Comparison of ENCODE assay signal across 8 cellular contexts in the genomic region with DNA sequence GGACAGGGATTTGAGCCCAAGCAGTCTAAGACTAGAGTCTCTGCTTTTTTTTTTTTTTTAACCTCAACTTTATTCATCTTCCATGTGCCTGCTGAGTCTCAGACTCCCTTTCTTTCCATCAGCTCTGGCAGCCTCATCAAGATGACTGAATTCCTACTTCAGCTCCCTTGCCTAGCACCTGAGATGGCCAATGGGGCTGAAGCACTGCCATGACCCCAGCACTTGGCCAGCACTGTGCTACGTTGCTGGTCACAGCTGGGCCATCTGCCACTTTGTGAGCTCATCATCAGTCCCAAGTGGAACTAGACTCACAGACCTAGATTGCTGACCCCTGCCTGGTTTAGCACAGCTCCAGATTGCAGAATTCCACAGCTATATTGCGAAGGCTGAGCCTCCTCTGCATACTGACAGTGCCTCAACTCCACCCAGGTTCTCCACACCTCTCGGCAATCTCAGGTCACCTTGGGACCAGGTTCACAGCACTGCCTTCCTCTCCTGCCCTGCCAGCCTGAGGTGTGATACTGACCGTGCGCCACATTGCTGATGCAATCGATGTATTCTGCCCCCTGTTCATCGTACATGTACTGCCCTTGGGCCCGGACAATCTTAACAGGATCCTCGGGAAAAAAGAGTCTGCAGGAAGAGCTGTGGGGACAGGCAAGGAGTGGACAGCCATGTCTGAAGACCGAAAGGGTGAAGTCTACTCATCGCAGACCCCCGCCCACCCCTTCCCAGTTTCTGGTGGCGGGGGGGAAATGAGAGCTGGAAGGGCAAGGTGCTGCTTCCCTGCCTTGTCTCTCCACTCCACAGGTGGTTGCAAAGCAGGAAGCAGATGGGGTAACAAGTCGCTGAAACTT. TPM values are rescaled to one million over a fixed set of nuclear protein-coding genes. Genes with fewer than 3 reads are reported as not detected.
DNase-seq lines count a peak whose midpoint lies in the region; ATAC-seq and TF ChIP-seq lines count a peak whose summit lies in the region.

No MANE protein-coding gene starts in this region.

- no peak for TF ChIP-seq POLR2A in lower leg skin (IDR thresholded peaks at IDR 0.05)

- WGBS in lower leg skin, 2 donors = 60 to 65% methylated on average over 14 of the region's 14 CpGs

- H3K27me3 ChIP-seq in osteoblast (ENCODE audit: insufficient read depth, low read length) = no peaks in the 10 kb centered on the region

- peak overlapping the region; percentile 76 for H3K27ac ChIP-seq in osteoblast (ENCODE audit: low read depth, low read length)

- no peaks in the 10 kb centered on the region for H3K9me3 ChIP-seq in osteoblast (ENCODE audit: low read depth, low read length)

- peaks cover 6% of the 10 kb centered on the region for H3K9me3 Mint-ChIP-seq in Calu3 (ENCODE audit: low read depth, unreplicated experiment)

- H4K20me1 ChIP-seq in osteoblast (ENCODE audit: insufficient read depth, low read length) = peaks cover 19% of the 10 kb centered on the region

- peak overlapping the region; percentile 91 for H3K4me3 ChIP-seq in osteoblast (ENCODE audit: insufficient read depth, low read length)
- H3K4me3 ChIP-seq in lower leg skin (ENCODE audit: low read depth, poor library complexity, severe bottlenecking) = no peak overlapping the region

- H3K4me2 ChIP-seq in osteoblast (ENCODE audit: insufficient read depth, low read length) = peak overlapping the region; percentile 81

- CTCF ChIA-PET in Calu3 (lab: Charles Lee) = interaction anchor here (1.7 kb wide), 1 partner anchor 24 kb away, joined by 4 read pairs; no protein-coding TSS in a partner anchor

- peaks cover 20% of the 10 kb centered on the region for H3K4me1 ChIP-seq in osteoblast (ENCODE audit: insufficient read depth, low read length)

- H2AFZ ChIP-seq in osteoblast (ENCODE audit: low read length) = no peak overlapping the region

- peaks cover 20% of the 10 kb centered on the region for H3K36me3 ChIP-seq in osteoblast (ENCODE audit: insufficient read depth, low read length)

- H3K27me3 Mint-ChIP-seq in Calu3 (ENCODE audit: unreplicated experiment) = no peaks in the 10 kb centered on the region

- BruUV-seq in Calu3 (replicated peaks; lab: Mats Ljungman, UMichigan) = TSS peak; percentile 21

- peaks cover 39% of the 10 kb centered on the region for H3K4me1 Mint-ChIP-seq in Calu3 (ENCODE audit: low read depth, unreplicated experiment)

- H3K4me3 Mint-ChIP-seq in Calu3 (ENCODE audit: low read depth, unreplicated experiment) = peak overlapping the region; percentile 84

- no peak for DNase-seq in Calu3
- DNase-seq in RPMI7951 (ENCODE audit: low read depth) = peak; percentile 26
- DNase-seq in fibroblast of gingiva (ENCODE audit: low read depth) = peak; percentile 83
- DNase-seq in osteoblast (ENCODE audit: insufficient read length, low spot score, missing footprints) = peak; percentile 95
- DNase-seq in stimulated activated naive CD4-positive, alpha-beta T cell (lab: John Stamatoyannopoulos, UW) = no peak
- DNase-seq in lower leg skin (ENCODE audit: low spot score in 2 of 2) = no peak
- no peak for DNase-seq in NCI-H1417 treated with DMSO at 0.1 percent for 48 hours (lab: John Stamatoyannopoulos, UW)

- no peak for TF ChIP-seq CTCF in Calu3 (IDR thresholded peaks at IDR 0.05; ENCODE audit: unreplicated experiment)
- no peak for TF ChIP-seq CTCF in osteoblast (IDR thresholded peaks at IDR 0.05; ENCODE audit: extremely low read depth, low read depth, low read length)
- TF ChIP-seq CTCF in lower leg skin (IDR thresholded peaks at IDR 0.05) = no peak

- intact Hi-C loops in Calu3 (cut with micrococcal nuclease; ENCODE audit: unreplicated experiment) = no loop called here
- intact Hi-C loops in lower leg skin (cut with DNase I; ENCODE audit: low total_unique reads) = no loop called here

- H3K27ac Mint-ChIP-seq in Calu3 (ENCODE audit: unreplicated experiment) = peak overlapping the region; percentile 90

- H3K36me3 Mint-ChIP-seq in Calu3 (ENCODE audit: insufficient read depth, unreplicated experiment) = peaks cover 70% of the 10 kb centered on the region

- peaks cover 48% of the 10 kb centered on the region for H3K79me2 ChIP-seq in osteoblast (ENCODE audit: insufficient read depth, low read length)

- ATAC-seq in GM18870 (IDR thresholded peaks at IDR 0.05; ENCODE audit: unreplicated experiment) = no peak

RNA-seq across cellular contexts. Expression of a gene that starts 1.5 kb away (rescaled TPM):
- total RNA-seq in Calu3 (2022) (87.5 and 96.7 TPM in 2 replicates), osteoblast (35.1 and 36.5 TPM in 2 replicates), lower leg skin (10 to 100 TPM; 29.3 to 45.7 (median 31.8) TPM)
- total RNA-seq in RPMI7951 (2014; rRNA removed; shearing (Covaris generic)) = 6.5 and 7.6 TPM in 2 replicates

RNA-seq across cellular contexts. Expression of a gene that starts 26.8 kb away (rescaled TPM):
- total RNA-seq in Calu3 (2022) = 306 and 314 TPM in 2 replicates
- 56.8 and 57.6 TPM in 2 replicates for total RNA-seq in RPMI7951 (2014; rRNA removed; shearing (Covaris generic))
- total RNA-seq in osteoblast = 40.9 and 42.4 TPM in 2 replicates
- 100 to 1,000 TPM in 2 of 4 donors, 10 to 100 TPM in 2; 76.4 to 124 (median 102) TPM for total RNA-seq in lower leg skin

RNA-seq across cellular contexts. Expression of a gene that starts 43.9 kb away (rescaled TPM):
- total RNA-seq in Calu3 (2022) = not detected in 2 replicates
- not detected in 2 replicates for total RNA-seq in RPMI7951 (2014; rRNA removed; shearing (Covaris generic))
- total RNA-seq in osteoblast = not detected in 2 replicates
- not detected for total RNA-seq in lower leg skin

Comparison
In these comparisons a context has a peak if more than half of its experiments do, and no peak if none do; other contexts are left out.
1. DNase-seq: peak in RPMI7951 (single experiment), fibroblast of gingiva (single experiment) and osteoblast (single experiment); none in Calu3 (single experiment), stimulated activated naive CD4-positive, alpha-beta T cell (0 of 6), lower leg skin (0 of 2) and NCI-H1417 treated with DMSO at 0.1 percent for 48 hours (single experiment).